ENCODE assay signal across 1 cellular context in the genomic region with DNA sequence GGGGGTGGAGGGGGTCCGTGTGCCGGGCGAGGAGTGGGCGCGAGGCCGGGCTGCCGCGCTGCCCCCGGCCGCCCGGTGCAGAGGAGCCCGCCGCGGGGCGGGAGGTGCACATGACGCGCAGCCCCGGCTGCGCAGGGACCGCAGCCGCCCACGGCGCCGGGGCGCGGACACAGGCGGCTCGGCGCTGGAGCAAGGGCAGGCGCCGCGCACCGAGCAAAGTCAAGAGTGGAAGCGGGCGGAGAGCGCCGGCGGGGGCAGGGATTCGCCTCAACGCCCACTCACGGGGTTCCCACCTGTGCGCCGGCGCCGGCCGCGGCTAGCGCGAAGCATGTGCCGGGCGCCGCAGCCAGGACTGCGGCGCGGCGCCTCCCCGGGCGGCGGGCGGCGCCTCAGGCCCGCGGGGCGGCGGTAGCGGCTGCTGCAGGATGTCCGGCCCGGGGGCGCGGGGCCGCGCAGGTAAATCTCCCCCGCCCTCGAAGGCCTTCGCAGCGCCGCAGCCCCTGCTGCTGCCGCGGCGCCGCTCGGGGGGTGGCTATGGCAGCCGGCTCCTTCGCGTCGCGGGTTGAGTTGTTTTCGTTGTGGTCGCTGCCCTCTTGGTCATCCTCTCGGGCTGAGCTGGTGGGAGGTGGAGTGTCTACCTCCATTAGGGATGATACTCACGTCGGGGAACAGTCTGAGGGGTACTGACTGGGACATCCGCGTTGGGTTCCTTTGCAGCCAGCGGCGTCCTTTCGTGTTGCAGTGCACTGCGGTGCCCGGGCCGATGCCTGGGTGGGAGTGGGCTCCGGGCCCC.
TF ChIP-seq lines count a peak whose summit lies in the region.

No MANE protein-coding gene starts in this region.

TF ChIP-seq in liver, 16 proteins besides CTCF, POLR2A, EP300 and RAD21 (continued from another document):
- TF ChIP-seq FOXA1 (IDR thresholded peaks at IDR 0.05) (no peak), JUND (IDR thresholded peaks at IDR 0.05) (no peak), HNF4A (conservative IDR thresholded peaks at IDR 0.05) (no peak), HNF4G (IDR thresholded peaks at IDR 0.05) (no peak)
